In genomic region chr11:37505406-37505805, GRCh38 we compare ENCODE assay signal across 17 cellular contexts.
DNase-seq lines count a peak whose midpoint lies in the region; TF ChIP-seq lines count a peak whose summit lies in the region.
"Had no signal": no experiment of that assay in that cellular context is flagged by ENCODE, and none has a peak within 500 bp of the region (broad histone marks: within the 10 kb centered on the region; RNA-seq: fewer than 3 reads in every experiment).

No MANE protein-coding gene starts in this region.

- 46% methylated on average over 4 of the region's 4 CpGs for WGBS in smooth muscle cell (ENCODE audit: low lambda C conversion rate)

- H3K27ac ChIP-seq in KMS-11 (peak overlapping the region; percentile 47), smooth muscle cell (ENCODE audit: low read depth) (peak overlapping the region; percentile 94)
- H3K27ac ChIP-seq: tibial nerve had no signal

- peak; percentile 21 for DNase-seq in astrocyte of the hippocampus (ENCODE audit: low read depth, low spot score)
- DNase-seq in left kidney (ENCODE audit: low read depth, low spot score), result peak; percentile 71
- DNase-seq in smooth muscle cell (lab: John Stamatoyannopoulos, UW; ENCODE audit: unreplicated experiment), result no peak
- DNase-seq in stimulated activated CD8-positive, alpha-beta memory T cell treated with anti-CD3 and anti-CD28 coated beads, Interleukin-4, amount 100 ng/mL, for 48 hours, result no peak
- no peak for DNase-seq in NCI-H2107 treated with DMSO at 0.1 percent for 48 hours (lab: John Stamatoyannopoulos, UW; ENCODE audit: unreplicated experiment)
- no peak for DNase-seq in superior temporal gyrus (ENCODE audit: extremely low spot score)
- DNase-seq: activated CD4-positive, alpha-beta memory T cell treated with anti-CD3 and anti-CD28 coated beads, Interleukin-2, amount 10 ng/mL, durations not matched to agents 7 days and 5 days; activated CD4-positive, CD25-positive, alpha-beta regulatory T cell; activated T-cell treated with anti-CD3 and anti-CD28 coated beads, Interleukin-2, amount 50 U/mL, for 1 hour; DND-41; left cardiac atrium; mucosa of descending colon; NCI-H146; stimulated activated naive B cell treated with anti-CD40 and anti-IgM and Interleukin-4, amounts not matched to agents 10 μg/mL and 1 μg/mL and 100 μg/mL, for 72 hours; T-helper 9 cell had no signal

- H3K4me2 ChIP-seq in KMS-11 (peak overlapping the region; percentile 81), smooth muscle cell (peak overlapping the region; percentile 64)

- H3K4me3 ChIP-seq in KMS-11 (IDR thresholded peaks at IDR 0.05; ENCODE audit: insufficient read depth, low read depth, low read length), result no peak overlapping the region
- no peak overlapping the region for H3K4me3 ChIP-seq in smooth muscle cell
- H3K4me3 ChIP-seq: mucosa of descending colon, tibial nerve had no signal

- H3K9me3 ChIP-seq in smooth muscle cell (replicated peaks; ENCODE audit: low read depth), result no peaks in the 10 kb centered on the region
- H3K9me3 ChIP-seq: tibial nerve had no signal

- no peaks in the 10 kb centered on the region for H3K36me3 ChIP-seq in KMS-11 (ENCODE audit: insufficient read depth)
- H3K36me3 ChIP-seq in smooth muscle cell (ENCODE audit: low read depth), result no peaks in the 10 kb centered on the region
- H3K36me3 ChIP-seq: tibial nerve had no signal

- H3K4me1 ChIP-seq in KMS-11 (ENCODE audit: low read depth, poor library complexity, severe bottlenecking) (peaks cover 55% of the 10 kb centered on the region), smooth muscle cell (ENCODE audit: low read depth) (peaks cover 14% of the 10 kb centered on the region)

- H2AFZ ChIP-seq in KMS-11 (ENCODE audit: low read depth), result no peak overlapping the region; the same call in 1 of the 2 replicates
- H2AFZ ChIP-seq in smooth muscle cell (ENCODE audit: low read depth), result no peak overlapping the region

- H3K79me2 ChIP-seq in KMS-11 (ENCODE audit: insufficient read depth, low read depth) (no peaks in the 10 kb centered on the region), smooth muscle cell (ENCODE audit: low read depth) (no peaks in the 10 kb centered on the region)

- TF ChIP-seq CTCF in KMS-11 (conservative IDR thresholded peaks at IDR 0.05; ENCODE audit: low read depth, low read length), result no peak
- no peak for TF ChIP-seq CTCF in smooth muscle cell (IDR thresholded peaks at IDR 0.05; ENCODE audit: borderline replicate concordance, insufficient read depth, poor library complexity, severe bottlenecking)

- H3F3A ChIP-seq in smooth muscle cell (ENCODE audit: low read depth), result peaks cover 10% of the 10 kb centered on the region

- H3K9ac ChIP-seq in KMS-11, result no peak overlapping the region
- peak overlapping the region; percentile 22 for H3K9ac ChIP-seq in smooth muscle cell (ENCODE audit: low read depth)

- no peaks in the 10 kb centered on the region for H3K27me3 ChIP-seq in KMS-11 (ENCODE audit: insufficient read depth, low read depth)
- no peaks in the 10 kb centered on the region for H3K27me3 ChIP-seq in smooth muscle cell (ENCODE audit: low read depth)
- H3K27me3 ChIP-seq: tibial nerve had no signal

- H4K20me1 ChIP-seq in KMS-11 (ENCODE audit: insufficient read depth), result no peaks in the 10 kb centered on the region; the same call in 1 of the 2 replicates
- no peaks in the 10 kb centered on the region for H4K20me1 ChIP-seq in smooth muscle cell (ENCODE audit: low read depth)

Comparison
In these comparisons a context has a peak if more than half of its experiments do, and no peak if none do; other contexts are left out.
1. DNase-seq: peak in astrocyte of the hippocampus (single experiment) and left kidney (single experiment); none in smooth muscle cell (single experiment), stimulated activated CD8-positive, alpha-beta memory T cell treated with anti-CD3 and anti-CD28 coated beads, Interleukin-4, amount 100 ng/mL, for 48 hours (single experiment), NCI-H2107 treated with DMSO at 0.1 percent for 48 hours (single experiment) and superior temporal gyrus (single experiment).